Comparison of ENCODE assay signal across 24 cellular contexts in the genomic region with DNA sequence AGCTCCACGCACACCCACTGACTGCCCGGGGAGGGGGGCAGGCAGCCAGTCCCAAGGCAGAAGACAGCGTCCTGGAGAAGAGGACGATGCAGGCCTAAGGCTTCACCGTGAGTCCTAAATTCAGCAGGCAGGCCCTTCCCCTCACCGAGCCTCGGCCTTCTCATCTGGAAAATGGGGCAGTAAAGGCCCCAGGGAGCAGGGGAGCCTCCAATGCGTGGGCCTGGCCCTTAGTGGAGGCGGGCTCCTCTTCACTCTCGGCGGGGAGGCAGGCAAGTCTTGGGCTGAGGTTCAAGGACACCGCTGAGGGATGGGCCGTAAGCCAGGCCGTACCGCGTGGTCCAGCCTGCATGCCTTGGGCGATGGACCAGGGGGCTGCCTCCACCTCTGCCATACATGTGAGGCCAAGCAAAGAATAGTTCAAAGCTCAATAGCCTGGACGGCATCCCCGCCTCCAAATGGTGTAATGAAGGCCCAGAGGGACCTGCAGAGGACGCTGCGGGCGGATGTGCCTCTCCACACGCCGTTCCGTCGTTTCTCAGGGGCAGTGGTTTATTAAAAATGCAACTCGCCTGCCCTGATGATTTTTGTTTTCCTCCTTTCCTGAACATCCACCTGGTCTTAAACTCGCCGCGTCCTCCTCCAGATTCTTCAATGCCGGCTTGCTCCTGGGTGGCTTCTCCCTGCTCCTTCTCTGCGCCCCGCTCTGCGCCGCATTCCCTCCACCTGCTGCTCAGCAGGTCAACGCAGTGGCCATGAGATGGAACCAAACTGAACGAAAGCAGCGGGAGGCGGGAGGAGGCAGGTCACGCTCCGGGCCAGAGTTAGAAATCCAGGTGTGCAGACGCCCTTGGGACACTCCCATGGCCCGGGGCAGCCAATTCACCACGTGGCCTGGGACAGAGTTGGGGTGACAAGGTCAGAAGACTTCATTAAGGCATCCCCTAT.
"Had no signal": no experiment of that assay in that cellular context is flagged by ENCODE, and none has a peak within 500 bp of the region (broad histone marks: within the 10 kb centered on the region; RNA-seq: fewer than 3 reads in every experiment).

No MANE protein-coding gene starts in this region.

- H3K27me3 ChIP-seq: neural progenitor cell, transverse colon, vagina had no signal

- H3K4me2 ChIP-seq: neural progenitor cell had no signal

- ATAC-seq: effector memory CD8-positive, alpha-beta T cell; left cardiac atrium; left lung; naive thymus-derived CD4-positive, alpha-beta T cell; pancreas; right cardiac atrium; stimulated activated naive B cell treated with anti-CD40 and anti-IgM and Interleukin-4, amounts not matched to agents 10 μg/mL and 1 μg/mL and 100 μg/mL, for 72 hours had no signal

- H3K4me3 ChIP-seq: coronary artery, esophagus squamous epithelium, left lung, neural progenitor cell, pancreas, skin epidermis, transverse colon, vagina had no signal

- H3K27ac ChIP-seq: coronary artery, esophagus squamous epithelium, left lung, neural progenitor cell, pancreas, skin epidermis, transverse colon, vagina had no signal

- H3K27ac Mint-ChIP-seq: effector memory CD8-positive, alpha-beta T cell; nephron; neural progenitor cell; progenitor cell of endocrine pancreas; stimulated activated naive B cell treated with anti-CD40 and anti-IgM and Interleukin-4, amounts not matched to agents 10 μg/mL and 1 μg/mL and 100 μg/mL, for 72 hours; stimulated activated naive CD8-positive, alpha-beta T cell treated with anti-CD3 and anti-CD28 coated beads, Interleukin-15, Interleukin-2, amounts not matched to agents 100 ng/mL and 50 ng/mL, for 24 hours had no signal

- H3K27me3 Mint-ChIP-seq: effector memory CD8-positive, alpha-beta T cell; progenitor cell of endocrine pancreas; stimulated activated naive B cell treated with anti-CD40 and anti-IgM and Interleukin-4, amounts not matched to agents 10 μg/mL and 1 μg/mL and 100 μg/mL, for 72 hours; stimulated activated naive CD8-positive, alpha-beta T cell treated with anti-CD3 and anti-CD28 coated beads, Interleukin-15, Interleukin-2, amounts not matched to agents 100 ng/mL and 50 ng/mL, for 24 hours had no signal

- H3K9ac ChIP-seq: neural progenitor cell had no signal

- H3K4me1 ChIP-seq: esophagus squamous epithelium, left lung, neural progenitor cell, pancreas, transverse colon, vagina had no signal

- H3K4me3 Mint-ChIP-seq: effector memory CD8-positive, alpha-beta T cell; nephron; neural progenitor cell; stimulated activated naive B cell treated with anti-CD40 and anti-IgM and Interleukin-4, amounts not matched to agents 10 μg/mL and 1 μg/mL and 100 μg/mL, for 72 hours; stimulated activated naive CD8-positive, alpha-beta T cell treated with anti-CD3 and anti-CD28 coated beads, Interleukin-15, Interleukin-2, amounts not matched to agents 100 ng/mL and 50 ng/mL, for 24 hours had no signal

- H3K4me1 Mint-ChIP-seq: naive thymus-derived CD4-positive, alpha-beta T cell; nephron; neural progenitor cell; stimulated activated naive B cell treated with anti-CD40 and anti-IgM and Interleukin-4, amounts not matched to agents 10 μg/mL and 1 μg/mL and 100 μg/mL, for 72 hours had no signal

- H3K9me3 Mint-ChIP-seq: effector memory CD8-positive, alpha-beta T cell; naive thymus-derived CD4-positive, alpha-beta T cell; stimulated activated naive B cell treated with anti-CD40 and anti-IgM and Interleukin-4, amounts not matched to agents 10 μg/mL and 1 μg/mL and 100 μg/mL, for 72 hours; stimulated activated naive CD8-positive, alpha-beta T cell treated with anti-CD3 and anti-CD28 coated beads, Interleukin-15, Interleukin-2, amounts not matched to agents 100 ng/mL and 50 ng/mL, for 24 hours had no signal

- H3K9me3 ChIP-seq: esophagus squamous epithelium, left lung, pancreas, transverse colon, vagina had no signal

- DNase-seq: central memory CD4-positive, alpha-beta T cell; effector memory CD8-positive, alpha-beta T cell; erythroblast; esophagus squamous epithelium; foreskin melanocyte; left cardiac atrium; mammary epithelial cell; mesendoderm; midbrain; naive thymus-derived CD4-positive, alpha-beta T cell; right cardiac atrium; stimulated activated CD4-positive, alpha-beta T cell treated with anti-CD3 and anti-CD28 coated beads, Interleukin-15, amount 100 ng/mL, for 24 hours; stimulated activated CD4-positive, alpha-beta T cell treated with anti-CD3 and anti-CD28 coated beads, Interleukin-2, amount 100 ng/mL, for 48 hours; stimulated activated naive B cell treated with anti-CD40 and anti-IgM and Interleukin-4, amounts not matched to agents 10 μg/mL and 1 μg/mL and 100 μg/mL, for 72 hours; transverse colon had no signal

- H3K36me3 ChIP-seq: esophagus squamous epithelium, left lung, neural progenitor cell, pancreas, transverse colon, vagina had no signal

- H3K36me3 Mint-ChIP-seq: naive thymus-derived CD4-positive, alpha-beta T cell; neural progenitor cell; stimulated activated naive B cell treated with anti-CD40 and anti-IgM and Interleukin-4, amounts not matched to agents 10 μg/mL and 1 μg/mL and 100 μg/mL, for 72 hours had no signal

- H2AFZ ChIP-seq: neural progenitor cell had no signal
